Comparison of ENCODE assay signal across 15 cellular contexts in genomic region chr1:67552336-67552759, GRCh38.
DNase-seq lines count a peak whose midpoint lies in the region; ATAC-seq, FAIRE-seq and TF ChIP-seq lines count a peak whose summit lies in the region.
"Had no signal": no experiment of that assay in that cellular context is flagged by ENCODE, and none has a peak within 500 bp of the region (broad histone marks: within the 10 kb centered on the region; RNA-seq: fewer than 3 reads in every experiment).

No MANE protein-coding gene starts in this region.

- H3K27ac Mint-ChIP-seq in WTC11: no peak overlapping the region
- H3K27ac Mint-ChIP-seq: CD8-positive, alpha-beta memory T cell had no signal

- no peaks in the 10 kb centered on the region; the same call in 1 of the 2 replicates for H3K27me3 Mint-ChIP-seq in WTC11 (ENCODE audit: low read depth)

- POLR2A ChIA-PET in WTC11 (lab: Charles Lee): no interaction called here

- H3K9me3 Mint-ChIP-seq in WTC11: no peaks in the 10 kb centered on the region

- ATAC-seq in WTC11: peak; percentile 83
- peak; percentile 93 for ATAC-seq in left colon
- no peak for ATAC-seq in GM19395 (IDR thresholded peaks at IDR 0.05; ENCODE audit: unreplicated experiment)
- no peak for ATAC-seq in HG02981 (IDR thresholded peaks at IDR 0.05; ENCODE audit: unreplicated experiment)
- no peak for ATAC-seq in HG02571 (IDR thresholded peaks at IDR 0.05; ENCODE audit: unreplicated experiment)

- no peak overlapping the region for H3K4me3 Mint-ChIP-seq in WTC11
- H3K4me3 Mint-ChIP-seq: CD8-positive, alpha-beta memory T cell had no signal

- intact Hi-C loops in left colon (cut with DNase I, micrococcal nuclease): loop anchor here in 1 of 2 donors (10.0 kb wide), 1 partner anchor 202 kb away; no protein-coding TSS in a partner anchor

- no peak for TF ChIP-seq CTCF in WTC11 (IDR thresholded peaks at IDR 0.05)

- DNase-seq in activated CD8-positive, alpha-beta memory T cell treated with anti-CD3 and anti-CD28 coated beads for 24 hours: peak; percentile 11
- no peak for DNase-seq in activated CD8-positive, alpha-beta memory T cell treated with anti-CD3 and anti-CD28 coated beads, Interleukin-2, amount 50 U/mL, for 4 hours
- no peak for DNase-seq in WTC11 (ENCODE audit: low spot score)
- peak; percentile 52 to 72 for DNase-seq in left colon
- no peak for DNase-seq in urothelium cell line (ENCODE audit: low spot score)
- DNase-seq: activated CD4-positive, alpha-beta T cell treated with anti-CD3 and anti-CD28 coated beads, Interleukin-2, amount 50 U/mL, for 48 hours; adrenal gland; CD8-positive, alpha-beta memory T cell; GDM1; glutamatergic neuron; NCI-H1092; SJCRH30 had no signal

- H3K36me3 Mint-ChIP-seq in WTC11: no peaks in the 10 kb centered on the region
- H3K36me3 Mint-ChIP-seq: CD8-positive, alpha-beta memory T cell had no signal

- peaks cover 3% of the 10 kb centered on the region; the same call in 1 of the 2 replicates for H3K4me1 Mint-ChIP-seq in WTC11
- H3K4me1 Mint-ChIP-seq: CD8-positive, alpha-beta memory T cell had no signal

- peak; percentile 67 for FAIRE-seq in urothelium cell line (lab: Jason Lieb, UNC)

- CTCF ChIA-PET in WTC11 (lab: Charles Lee): interaction anchor here (1.0 to 2.0 kb wide), 4 partner anchors 10 to 208 kb away, joined by 3 to 9 read pairs (median 6); no protein-coding TSS in a partner anchor

TF ChIP-seq in WTC11, 78 proteins besides CTCF, POLR2A, EP300 and RAD21:
- TF ChIP-seq, protein P1, sequence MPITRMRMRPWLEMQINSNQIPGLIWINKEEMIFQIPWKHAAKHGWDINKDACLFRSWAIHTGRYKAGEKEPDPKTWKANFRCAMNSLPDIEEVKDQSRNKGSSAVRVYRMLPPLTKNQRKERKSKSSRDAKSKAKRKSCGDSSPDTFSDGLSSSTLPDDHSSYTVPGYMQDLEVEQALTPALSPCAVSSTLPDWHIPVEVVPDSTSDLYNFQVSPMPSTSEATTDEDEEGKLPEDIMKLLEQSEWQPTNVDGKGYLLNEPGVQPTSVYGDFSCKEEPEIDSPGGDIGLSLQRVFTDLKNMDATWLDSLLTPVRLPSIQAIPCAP (CRISPR knock-in tag; IDR thresholded peaks at IDR 0.05): no peak
- TF ChIP-seq RELA (CRISPR knock-in tag; IDR thresholded peaks at IDR 0.05; ENCODE audit: borderline replicate concordance): no peak
- no peak for TF ChIP-seq EMX1 (CRISPR knock-in tag; IDR thresholded peaks at IDR 0.05)
- TF ChIP-seq E2F4 (CRISPR knock-in tag; IDR thresholded peaks at IDR 0.05; ENCODE audit: borderline replicate concordance, low read depth): no peak
- peak; percentile 25; the same call in 1 of the 2 replicates for TF ChIP-seq USF2 (CRISPR knock-in tag; IDR thresholded peaks at IDR 0.05)

Comparison
In these comparisons a context has a peak if more than half of its experiments do, and no peak if none do; other contexts are left out.
1. DNase-seq: peak in activated CD8-positive, alpha-beta memory T cell treated with anti-CD3 and anti-CD28 coated beads for 24 hours (single experiment) and left colon (2 of 2); none in activated CD8-positive, alpha-beta memory T cell treated with anti-CD3 and anti-CD28 coated beads, Interleukin-2, amount 50 U/mL, for 4 hours (single experiment), WTC11 (single experiment) and urothelium cell line (single experiment).
2. ATAC-seq: peak in WTC11 (single experiment) and left colon (single experiment); none in GM19395 (single experiment), HG02981 (single experiment) and HG02571 (single experiment).